ENCODE assay signal across 26 cellular contexts in the genomic region with DNA sequence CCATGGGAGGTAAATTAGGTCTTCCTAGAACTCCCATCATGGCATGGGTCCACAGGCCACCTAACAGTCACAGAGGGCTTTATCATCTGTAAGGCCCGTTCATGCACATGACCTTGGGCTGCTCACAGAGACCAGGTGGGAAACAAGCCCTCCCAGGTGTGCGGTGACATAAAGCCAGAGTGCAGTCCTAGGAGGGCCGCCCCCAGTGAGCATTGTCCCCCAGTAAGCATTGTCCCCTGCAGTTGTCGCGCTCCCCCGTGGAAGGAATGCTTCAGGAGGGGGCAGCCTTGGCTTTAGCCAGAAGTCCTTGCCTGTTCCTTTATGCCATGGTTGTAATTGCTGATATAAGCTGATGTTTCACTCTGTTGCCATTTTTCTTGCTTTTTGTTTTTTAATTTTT. TPM values are rescaled to one million over a fixed set of nuclear protein-coding genes. Genes with fewer than 3 reads are reported as not detected.
"Had no signal": no experiment of that assay in that cellular context is flagged by ENCODE, and none has a peak within 500 bp of the region (broad histone marks: within the 10 kb centered on the region; RNA-seq: fewer than 3 reads in every experiment).

No MANE protein-coding gene starts in this region.

- H3K9me3 Mint-ChIP-seq: dendritic cell treated with granulocyte-macrophage colony-stimulating factor and Interleukin-4, amounts not matched to agents 40 ng/mL and 50 ng/mL, for 4 days; mesothelial cell of epicardium; naive B cell had no signal

- H3K9me3 ChIP-seq: colonic mucosa, esophagus muscularis mucosa, gastroesophageal sphincter, heart right ventricle, left lung, lower lobe of right lung, mucosa of descending colon had no signal

- DNase-seq: colonic mucosa; cortex of kidney; effector CD4-positive, alpha-beta T cell; effector memory CD4-positive, alpha-beta T cell; foreskin keratinocyte; heart right ventricle; hippocampal formation; left cardiac atrium; left lung; left ventricle myocardium superior; lower lobe of right lung; mesenchymal stem cell; mucosa of descending colon; naive B cell had no signal

- FAIRE-seq: endothelial cell of umbilical vein, frontal cortex, islet of Langerhans, keratinocyte had no signal

- H3K4me3 Mint-ChIP-seq: dendritic cell treated with granulocyte-macrophage colony-stimulating factor and Interleukin-4, amounts not matched to agents 40 ng/mL and 50 ng/mL, for 4 days; mesothelial cell of epicardium; naive B cell had no signal

- H3K27ac ChIP-seq: colonic mucosa, esophagus muscularis mucosa, foreskin keratinocyte, gastroesophageal sphincter, heart right ventricle, left lung, lower lobe of right lung had no signal

- H3K27ac Mint-ChIP-seq: dendritic cell treated with granulocyte-macrophage colony-stimulating factor and Interleukin-4, amounts not matched to agents 40 ng/mL and 50 ng/mL, for 4 days; mesothelial cell of epicardium; naive B cell had no signal

- H3K4me3 ChIP-seq: colonic mucosa, esophagus muscularis mucosa, gastroesophageal sphincter, heart right ventricle, left lung, lower lobe of right lung, mucosa of descending colon had no signal

- H3K4me1 Mint-ChIP-seq: naive B cell had no signal

- ATAC-seq: foreskin keratinocyte, gastroesophageal sphincter, heart right ventricle, left cardiac atrium, left lung, left ventricle myocardium superior, lower lobe of right lung, mucosa of descending colon had no signal

- H3K27me3 ChIP-seq: colonic mucosa, esophagus muscularis mucosa, gastroesophageal sphincter had no signal

- H3K4me1 ChIP-seq: colonic mucosa, esophagus muscularis mucosa, foreskin keratinocyte, gastroesophageal sphincter, left lung, lower lobe of right lung had no signal

- H3K36me3 ChIP-seq: colonic mucosa, esophagus muscularis mucosa, heart right ventricle, left lung, lower lobe of right lung had no signal

- H3K36me3 Mint-ChIP-seq: mesothelial cell of epicardium had no signal

RNA-seq across cellular contexts. Expression of a gene that starts 41.7 kb away (rescaled TPM):
- total RNA-seq: dermis microvascular lymphatic vessel endothelial cell, endothelial cell of umbilical vein, esophagus muscularis mucosa, fibroblast of lung, left cardiac atrium, left ventricle myocardium superior, lung microvascular endothelial cell, mesenteric fat pad had no signal
